Comparison of ENCODE assay signal across 1 cellular context in genomic region chr12:125124320-125124966, GRCh38.
TF ChIP-seq lines count a peak whose summit lies in the region.

No MANE protein-coding gene starts in this region.

TF ChIP-seq in HepG2, 621 proteins besides CTCF, POLR2A, EP300 and RAD21:
- TF ChIP-seq FOXK1 (CRISPR knock-in tag; IDR thresholded peaks at IDR 0.05; ENCODE audit: borderline replicate concordance, low read depth) (no peak), PRDM10 (CRISPR knock-in tag; IDR thresholded peaks at IDR 0.05; ENCODE audit: low read depth) (no peak), CHCHD3 (CRISPR knock-in tag; IDR thresholded peaks at IDR 0.05) (no peak), ZNF552 (CRISPR knock-in tag; IDR thresholded peaks at IDR 0.05; ENCODE audit: borderline replicate concordance) (no peak), BHLHE40 (IDR thresholded peaks at IDR 0.05; ENCODE audit: low read length) (peak; percentile 54), FOXJ3 (CRISPR knock-in tag; IDR thresholded peaks at IDR 0.05; ENCODE audit: borderline replicate concordance) (no peak)
TF ChIP-seq in HepG2: peak in this region for 1.
